In the genomic region with DNA sequence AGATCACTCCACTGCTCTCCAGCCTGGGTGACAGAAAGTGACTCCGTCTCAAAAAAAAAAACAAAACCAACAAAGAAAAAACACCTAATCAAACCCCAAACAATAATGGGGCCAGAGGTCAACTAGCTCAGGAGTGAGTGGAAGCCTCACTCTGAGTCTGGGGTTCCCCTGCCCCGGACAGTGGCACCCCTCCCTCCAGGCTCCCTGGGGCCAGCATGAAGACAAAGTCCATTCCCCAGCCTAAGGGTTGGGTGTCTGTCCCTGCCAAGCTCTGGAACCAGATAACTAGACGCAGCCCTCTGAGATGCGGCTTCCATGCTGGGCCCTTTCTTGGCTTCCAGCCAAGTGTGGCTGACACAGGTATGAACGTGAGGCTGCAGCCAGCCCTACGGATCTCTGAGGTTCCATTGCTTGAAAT, we compare ENCODE assay signal across 11 cellular contexts. TPM values are rescaled to one million over a fixed set of nuclear protein-coding genes. Genes with fewer than 3 reads are reported as not detected.
DNase-seq lines count a peak whose midpoint lies in the region; ATAC-seq and TF ChIP-seq lines count a peak whose summit lies in the region.
"Had no signal": no experiment of that assay in that cellular context is flagged by ENCODE, and none has a peak within 500 bp of the region (broad histone marks: within the 10 kb centered on the region; RNA-seq: fewer than 3 reads in every experiment).

No MANE protein-coding gene starts in this region.

- no peaks in the 10 kb centered on the region for H3K9me3 Mint-ChIP-seq in CD4-positive, alpha-beta T cell
- H3K9me3 Mint-ChIP-seq: GM23338 had no signal

- POLR2A ChIA-PET in CD4-positive, alpha-beta T cell (lab: Charles Lee) = interaction anchor here (1.6 kb wide), 1 partner anchor 18 kb away, joined by 7 read pairs; no protein-coding TSS in a partner anchor

- H3K4me3 Mint-ChIP-seq in CD4-positive, alpha-beta T cell = no peak overlapping the region
- H3K4me3 Mint-ChIP-seq: GM23338 had no signal

- H3K27ac Mint-ChIP-seq in CD4-positive, alpha-beta T cell = no peak overlapping the region
- H3K27ac Mint-ChIP-seq: GM23338 had no signal

- peak in 6 of 10 experiments; percentile 22 to 42 (median 30) for DNase-seq in CD4-positive, alpha-beta T cell
- DNase-seq in DMS79 treated with DMSO at 0.1 percent for 48 hours (lab: John Stamatoyannopoulos, UW) = peak; percentile 50
- peak; percentile 18 for DNase-seq in NCI-H748 treated with DMSO at 0.1 percent for 48 hours (lab: John Stamatoyannopoulos, UW)
- DNase-seq in left colon = peak; percentile 68 to 81
- DNase-seq in NOMO-1 treated with dmso at 0.1 percent for 144 hours (lab: John Stamatoyannopoulos, UW; ENCODE audit: unreplicated experiment) = no peak

- H3K27me3 Mint-ChIP-seq in CD4-positive, alpha-beta T cell = no peaks in the 10 kb centered on the region

- intact Hi-C loops in CD4-positive, alpha-beta T cell (cut with DNase I, micrococcal nuclease) = loop anchor here in 1 of 2 experiments (2.0 kb wide), 1 partner anchor 23 kb away; the partner anchor contains the start of gene CALY
- intact Hi-C loops in left colon (cut with DNase I, micrococcal nuclease) = no loop called here

- CTCF ChIA-PET in CD4-positive, alpha-beta T cell (lab: Charles Lee) = interaction anchor here (1.2 to 1.3 kb wide), 2 partner anchors 30 to 31 kb away, joined by 3 read pairs; no protein-coding TSS in a partner anchor

- ATAC-seq in CD4-positive, alpha-beta T cell (ENCODE audit: poor library complexity) = peak; percentile 13
- ATAC-seq in left colon (peak; percentile 66), GM19035 (IDR thresholded peaks at IDR 0.05; ENCODE audit: unreplicated experiment) (no peak), GM18511 (IDR thresholded peaks at IDR 0.05; ENCODE audit: unreplicated experiment) (no peak), GM18861 (IDR thresholded peaks at IDR 0.05; ENCODE audit: unreplicated experiment) (no peak)
- ATAC-seq: GM23338 had no signal

- no peak overlapping the region for H3K27ac ChIP-seq in CD4-positive, alpha-beta T cell (ENCODE audit: low read depth, low read length)

- no peaks in the 10 kb centered on the region for H3K9me3 ChIP-seq in CD4-positive, alpha-beta T cell (ENCODE audit: control insufficient read depth, low read length)

- no peaks in the 10 kb centered on the region for H3K4me1 Mint-ChIP-seq in CD4-positive, alpha-beta T cell (ENCODE audit: low read depth)
- H3K4me1 Mint-ChIP-seq: GM23338 had no signal

- no peak for TF ChIP-seq CTCF in CD4-positive, alpha-beta T cell (IDR thresholded peaks at IDR 0.05)

- no peaks in the 10 kb centered on the region for H3K27me3 ChIP-seq in CD4-positive, alpha-beta T cell (ENCODE audit: control insufficient read depth, insufficient read depth, low read length)

- peaks cover 15% of the 10 kb centered on the region for H3K36me3 Mint-ChIP-seq in CD4-positive, alpha-beta T cell (ENCODE audit: low read depth)

RNA-seq across cellular contexts. Expression of gene FUOM, which starts 1.7 kb away (rescaled TPM):
- 10 to 100 TPM; 10.3 to 11.7 TPM for total RNA-seq in CD4-positive, alpha-beta T cell
- 10 to 100 TPM; 25.5 to 28.7 TPM for total RNA-seq in left colon

RNA-seq across cellular contexts. Expression of gene PRAP1, which starts 12.4 kb away (rescaled TPM):
- not detected for total RNA-seq in CD4-positive, alpha-beta T cell
- 100 to 1,000 TPM in 1 of 2 donors, 10 to 100 TPM in 1; 48.3 to 244 TPM for total RNA-seq in left colon
- total RNA-seq: GM23338, M059J, myocyte had no signal

RNA-seq across cellular contexts. Expression of gene ECHS1, which starts 13.6 kb away (rescaled TPM):
- 1 to 10 TPM; 7.6 to 8.3 TPM for total RNA-seq in CD4-positive, alpha-beta T cell
- 100 to 1,000 TPM; 173 to 205 TPM for total RNA-seq in left colon

RNA-seq across cellular contexts. Expression of gene PAOX, which starts 19.5 kb away (rescaled TPM):
- total RNA-seq in CD4-positive, alpha-beta T cell = 1 to 10 TPM; 1.9 to 2.6 TPM
- 10 to 100 TPM in 1 of 2 donors, 1 to 10 TPM in 1; 9.3 to 10.5 TPM for total RNA-seq in left colon

RNA-seq across cellular contexts. Expression of gene CALY, which starts 22.9 kb away (rescaled TPM):
- total RNA-seq in CD4-positive, alpha-beta T cell = 1 to 10 TPM; 3.8 to 3.9 TPM
- 1 to 10 TPM in 1 of 2 donors, under 1 TPM in 1; 0.43 to 1.6 TPM for total RNA-seq in left colon
- total RNA-seq: M059J, myocyte had no signal

Comparison
In these comparisons a context has a peak if more than half of its experiments do, and no peak if none do; other contexts are left out.
1. ATAC-seq: peak in CD4-positive, alpha-beta T cell (single experiment) and left colon (single experiment); none in GM19035 (single experiment), GM18511 (single experiment) and GM18861 (single experiment).
2. RNA of gene PRAP1, which starts 12.4 kb away (total RNA-seq): 48.3 to 244 TPM in left colon; not detected in CD4-positive, alpha-beta T cell; every median in the first group is over 10 times any median in the second.
3. RNA of gene ECHS1, which starts 13.6 kb away (total RNA-seq): 173 to 205 TPM in left colon; 7.6 to 8.3 TPM in CD4-positive, alpha-beta T cell; every median in the first group is over 10 times any median in the second.